Comparison of ENCODE assay signal across 1 cellular context in genomic region chr13:113646376-113646775, GRCh38.
TF ChIP-seq lines count a peak whose summit lies in the region.

No MANE protein-coding gene starts in this region.

TF ChIP-seq in GM23338, 12 proteins besides CTCF, POLR2A, EP300 and RAD21 (continued from another document):
- TF ChIP-seq, protein P1, sequence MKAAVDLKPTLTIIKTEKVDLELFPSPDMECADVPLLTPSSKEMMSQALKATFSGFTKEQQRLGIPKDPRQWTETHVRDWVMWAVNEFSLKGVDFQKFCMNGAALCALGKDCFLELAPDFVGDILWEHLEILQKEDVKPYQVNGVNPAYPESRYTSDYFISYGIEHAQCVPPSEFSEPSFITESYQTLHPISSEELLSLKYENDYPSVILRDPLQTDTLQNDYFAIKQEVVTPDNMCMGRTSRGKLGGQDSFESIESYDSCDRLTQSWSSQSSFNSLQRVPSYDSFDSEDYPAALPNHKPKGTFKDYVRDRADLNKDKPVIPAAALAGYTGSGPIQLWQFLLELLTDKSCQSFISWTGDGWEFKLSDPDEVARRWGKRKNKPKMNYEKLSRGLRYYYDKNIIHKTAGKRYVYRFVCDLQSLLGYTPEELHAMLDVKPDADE (IDR thresholded peaks at IDR 0.05): no peak
- TF ChIP-seq POLR2AphosphoS5 (IDR thresholded peaks at IDR 0.05; ENCODE audit: low read depth) (no peak), NANOG (IDR thresholded peaks at IDR 0.05; ENCODE audit: borderline replicate concordance) (no peak), ZNF331 (CRISPR knock-in tag; IDR thresholded peaks at IDR 0.05; ENCODE audit: low read depth) (no peak), EZH2 (IDR thresholded peaks at IDR 0.05; ENCODE audit: low read depth, unreplicated experiment) (no peak), ZNF114 (CRISPR knock-in tag; IDR thresholded peaks at IDR 0.05) (no peak)
- TF ChIP-seq, protein P2, sequence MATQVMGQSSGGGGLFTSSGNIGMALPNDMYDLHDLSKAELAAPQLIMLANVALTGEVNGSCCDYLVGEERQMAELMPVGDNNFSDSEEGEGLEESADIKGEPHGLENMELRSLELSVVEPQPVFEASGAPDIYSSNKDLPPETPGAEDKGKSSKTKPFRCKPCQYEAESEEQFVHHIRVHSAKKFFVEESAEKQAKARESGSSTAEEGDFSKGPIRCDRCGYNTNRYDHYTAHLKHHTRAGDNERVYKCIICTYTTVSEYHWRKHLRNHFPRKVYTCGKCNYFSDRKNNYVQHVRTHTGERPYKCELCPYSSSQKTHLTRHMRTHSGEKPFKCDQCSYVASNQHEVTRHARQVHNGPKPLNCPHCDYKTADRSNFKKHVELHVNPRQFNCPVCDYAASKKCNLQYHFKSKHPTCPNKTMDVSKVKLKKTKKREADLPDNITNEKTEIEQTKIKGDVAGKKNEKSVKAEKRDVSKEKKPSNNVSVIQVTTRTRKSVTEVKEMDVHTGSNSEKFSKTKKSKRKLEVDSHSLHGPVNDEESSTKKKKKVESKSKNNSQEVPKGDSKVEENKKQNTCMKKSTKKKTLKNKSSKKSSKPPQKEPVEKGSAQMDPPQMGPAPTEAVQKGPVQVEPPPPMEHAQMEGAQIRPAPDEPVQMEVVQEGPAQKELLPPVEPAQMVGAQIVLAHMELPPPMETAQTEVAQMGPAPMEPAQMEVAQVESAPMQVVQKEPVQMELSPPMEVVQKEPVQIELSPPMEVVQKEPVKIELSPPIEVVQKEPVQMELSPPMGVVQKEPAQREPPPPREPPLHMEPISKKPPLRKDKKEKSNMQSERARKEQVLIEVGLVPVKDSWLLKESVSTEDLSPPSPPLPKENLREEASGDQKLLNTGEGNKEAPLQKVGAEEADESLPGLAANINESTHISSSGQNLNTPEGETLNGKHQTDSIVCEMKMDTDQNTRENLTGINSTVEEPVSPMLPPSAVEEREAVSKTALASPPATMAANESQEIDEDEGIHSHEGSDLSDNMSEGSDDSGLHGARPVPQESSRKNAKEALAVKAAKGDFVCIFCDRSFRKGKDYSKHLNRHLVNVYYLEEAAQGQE (IDR thresholded peaks at IDR 0.05; ENCODE audit: unreplicated experiment): no peak
